1 cellular context compared by ENCODE assay signal in genomic region chr11:34357646-34358257, GRCh38.
TF ChIP-seq lines count a peak whose summit lies in the region.

Gene ABTB2 (minus strand): TSS chr11:34358010.

TF ChIP-seq in HepG2, 621 proteins besides CTCF, POLR2A, EP300 and RAD21 (continued from another document):
- TF ChIP-seq ZNF513 (CRISPR knock-in tag; conservative IDR thresholded peaks at IDR 0.05): no peak
- TF ChIP-seq MAF1 (CRISPR knock-in tag; IDR thresholded peaks at IDR 0.05; ENCODE audit: borderline replicate concordance): 0 out of 2 replicates have a peak, but pooled peaks have one; percentile 30
- TF ChIP-seq STAG1 (CRISPR knock-in tag; IDR thresholded peaks at IDR 0.05): no peak
- TF ChIP-seq ZNF768 (CRISPR knock-in tag; IDR thresholded peaks at IDR 0.05): no peak
- TF ChIP-seq ATAD3A (CRISPR knock-in tag; IDR thresholded peaks at IDR 0.05): no peak
- TF ChIP-seq HES4 (CRISPR knock-in tag; IDR thresholded peaks at IDR 0.05; ENCODE audit: borderline replicate concordance): no peak
- TF ChIP-seq ZNF10 (CRISPR knock-in tag; IDR thresholded peaks at IDR 0.05; ENCODE audit: borderline replicate concordance, low read depth): no peak
- no peak for TF ChIP-seq EEA1 (CRISPR knock-in tag; IDR thresholded peaks at IDR 0.05; ENCODE audit: borderline replicate concordance)
- TF ChIP-seq ATF2 (CRISPR knock-in tag; IDR thresholded peaks at IDR 0.05): no peak
- TF ChIP-seq CHD4 (IDR thresholded peaks at IDR 0.05; ENCODE audit: borderline replicate concordance, low read length): no peak
- TF ChIP-seq, protein P1, sequence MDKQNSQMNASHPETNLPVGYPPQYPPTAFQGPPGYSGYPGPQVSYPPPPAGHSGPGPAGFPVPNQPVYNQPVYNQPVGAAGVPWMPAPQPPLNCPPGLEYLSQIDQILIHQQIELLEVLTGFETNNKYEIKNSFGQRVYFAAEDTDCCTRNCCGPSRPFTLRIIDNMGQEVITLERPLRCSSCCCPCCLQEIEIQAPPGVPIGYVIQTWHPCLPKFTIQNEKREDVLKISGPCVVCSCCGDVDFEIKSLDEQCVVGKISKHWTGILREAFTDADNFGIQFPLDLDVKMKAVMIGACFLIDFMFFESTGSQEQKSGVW (CRISPR knock-in tag; IDR thresholded peaks at IDR 0.05; ENCODE audit: borderline replicate concordance): no peak
- TF ChIP-seq SOX13 (IDR thresholded peaks at IDR 0.05): no peak
- no peak for TF ChIP-seq SOX13 (CRISPR knock-in tag; conservative IDR thresholded peaks at IDR 0.05 in 1 of 2, IDR thresholded peaks at IDR 0.05 in 1 of 2)
- 0 out of 2 replicates have a peak, but pooled peaks have one; percentile 19 for TF ChIP-seq MNT (IDR thresholded peaks at IDR 0.05)
- peak; percentile 36 for TF ChIP-seq CBX1 (IDR thresholded peaks at IDR 0.05; ENCODE audit: low read depth)
- no peak; the same call in 1 of the 2 replicates for TF ChIP-seq ZNF761 (CRISPR knock-in tag; conservative IDR thresholded peaks at IDR 0.05)
- no peak for TF ChIP-seq ZNF282 (IDR thresholded peaks at IDR 0.05; ENCODE audit: partially characterized antibody)
- no peak for TF ChIP-seq ZNF501 (CRISPR knock-in tag; IDR thresholded peaks at IDR 0.05)
- TF ChIP-seq NCOA1 (CRISPR knock-in tag; IDR thresholded peaks at IDR 0.05): no peak
- TF ChIP-seq, protein P2, sequence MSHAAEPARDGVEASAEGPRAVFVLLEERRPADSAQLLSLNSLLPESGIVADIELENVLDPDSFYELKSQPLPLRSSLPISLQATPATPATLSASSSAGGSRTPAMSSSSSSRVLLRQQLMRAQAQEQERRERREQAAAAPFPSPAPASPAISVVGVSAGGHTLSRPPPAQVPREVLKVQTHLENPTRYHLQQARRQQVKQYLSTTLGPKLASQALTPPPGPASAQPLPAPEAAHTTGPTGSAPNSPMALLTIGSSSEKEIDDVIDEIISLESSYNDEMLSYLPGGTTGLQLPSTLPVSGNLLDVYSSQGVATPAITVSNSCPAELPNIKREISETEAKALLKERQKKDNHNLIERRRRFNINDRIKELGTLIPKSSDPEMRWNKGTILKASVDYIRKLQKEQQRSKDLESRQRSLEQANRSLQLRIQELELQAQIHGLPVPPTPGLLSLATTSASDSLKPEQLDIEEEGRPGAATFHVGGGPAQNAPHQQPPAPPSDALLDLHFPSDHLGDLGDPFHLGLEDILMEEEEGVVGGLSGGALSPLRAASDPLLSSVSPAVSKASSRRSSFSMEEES (CRISPR knock-in tag; IDR thresholded peaks at IDR 0.05): no peak
- TF ChIP-seq KLF13 (CRISPR knock-in tag; IDR thresholded peaks at IDR 0.05): no peak
- TF ChIP-seq HOXD1 (CRISPR knock-in tag; IDR thresholded peaks at IDR 0.05): no peak
- peak; percentile 83; the same call in 1 of the 2 replicates for TF ChIP-seq CHCHD3 (CRISPR knock-in tag; IDR thresholded peaks at IDR 0.05)
- TF ChIP-seq POLR2AphosphoS2 (IDR thresholded peaks at IDR 0.05; ENCODE audit: low read depth, low read length): no peak
- no peak for TF ChIP-seq ZZZ3 (CRISPR knock-in tag; IDR thresholded peaks at IDR 0.05; ENCODE audit: borderline replicate concordance)
- no peak for TF ChIP-seq ZBTB37 (CRISPR knock-in tag; IDR thresholded peaks at IDR 0.05)
